In genomic region chrX:46686003-46686645, GRCh38 we compare ENCODE assay signal across 1 cellular context.
TF ChIP-seq lines count a peak whose summit lies in the region.

No MANE protein-coding gene starts in this region.

TF ChIP-seq in Ishikawa, 13 proteins besides CTCF, POLR2A, EP300 and RAD21 (continued from another document):
- TF ChIP-seq ZBTB7A (IDR thresholded peaks at IDR 0.05; ENCODE audit: low read depth) (no peak), TAF1 (IDR thresholded peaks at IDR 0.05; ENCODE audit: low read depth) (no peak), YY1 (IDR thresholded peaks at IDR 0.05; ENCODE audit: low read depth) (no peak), USF1 (IDR thresholded peaks at IDR 0.05) (no peak), NFIC (IDR thresholded peaks at IDR 0.05) (no peak), CEBPB (IDR thresholded peaks at IDR 0.05) (no peak), TCF12 (IDR thresholded peaks at IDR 0.05; ENCODE audit: low read depth) (no peak), FOXM1 (IDR thresholded peaks at IDR 0.05; ENCODE audit: borderline replicate concordance, low read depth) (no peak)
